In the genomic region with DNA sequence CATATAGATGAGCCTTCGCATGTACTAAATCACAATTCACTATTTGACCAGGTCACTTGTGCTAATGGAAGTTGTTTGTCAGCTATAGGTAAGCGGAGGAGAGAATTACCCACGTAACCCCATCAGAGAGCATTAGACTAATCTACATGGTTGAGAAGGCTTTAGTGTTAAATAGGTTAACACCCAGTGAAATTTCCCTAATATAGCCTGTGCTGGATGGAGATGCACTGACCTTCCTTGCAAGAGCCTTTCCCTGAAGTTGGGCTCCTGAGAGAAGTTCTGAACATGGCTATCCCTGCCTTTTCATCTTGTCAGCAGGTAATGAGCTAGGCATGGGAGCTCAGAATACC, we compare ENCODE assay signal across 12 cellular contexts.
A peak's percentile ranks its signal among the peaks of the same experiment; 100 is the strongest.
DNase-seq lines count a peak whose midpoint lies in the region; ATAC-seq and TF ChIP-seq lines count a peak whose summit lies in the region.
"Had no signal": no experiment of that assay in that cellular context is flagged by ENCODE, and none has a peak within 500 bp of the region (broad histone marks: within the 10 kb centered on the region; RNA-seq: fewer than 3 reads in every experiment).

No MANE protein-coding gene starts in this region.

- H3K4me3 Mint-ChIP-seq in CD4-positive, alpha-beta T cell = no peak overlapping the region
- no peak overlapping the region for H3K4me3 Mint-ChIP-seq in immature natural killer cell
- H3K4me3 Mint-ChIP-seq: activated naive CD8-positive, alpha-beta T cell treated with anti-CD3 and anti-CD28 coated beads, Interleukin-2, amount 10 ng/mL, durations not matched to agents 7 days and 5 days; naive B cell had no signal

- H3K36me3 ChIP-seq in ACC112 (ENCODE audit: insufficient read depth, low read length) (no peaks in the 10 kb centered on the region), OCI-LY7 (ENCODE audit: insufficient read depth, low read length) (no peaks in the 10 kb centered on the region), suprapubic skin (no peaks in the 10 kb centered on the region)
- H3K36me3 ChIP-seq: cardiac muscle cell, MG63 had no signal

- peak overlapping the region; percentile 72 for H2AFZ ChIP-seq in ACC112 (ENCODE audit: low read length, unreplicated experiment)
- no peak overlapping the region for H2AFZ ChIP-seq in OCI-LY7 (ENCODE audit: low read length)

- no peak for TF ChIP-seq POLR2A in suprapubic skin (IDR thresholded peaks at IDR 0.05)

- H3K4me2 ChIP-seq in OCI-LY7 (ENCODE audit: low read length) = no peak overlapping the region

- no peaks in the 10 kb centered on the region for H3K9me3 ChIP-seq in CD4-positive, alpha-beta T cell (ENCODE audit: control insufficient read depth, low read length)
- no peaks in the 10 kb centered on the region for H3K9me3 ChIP-seq in OCI-LY7 (ENCODE audit: low read length)
- no peaks in the 10 kb centered on the region for H3K9me3 ChIP-seq in suprapubic skin
- H3K9me3 ChIP-seq: MG63 had no signal

- CTCF ChIA-PET in CD4-positive, alpha-beta T cell (lab: Charles Lee) = interaction anchor here (0.6 to 2.2 kb wide), 18 partner anchors 11 to 246 kb away, joined by 3 to 11 read pairs (median 4); a partner anchor contains a TSS
- CTCF ChIA-PET in OCI-LY7 (lab: Charles Lee; ENCODE audit: unreplicated experiment) = interaction anchor here (1.4 kb wide), 1 partner anchor 77 kb away, joined by 4 read pairs; no protein-coding TSS in a partner anchor

- H3K36me3 Mint-ChIP-seq in CD4-positive, alpha-beta T cell (ENCODE audit: low read depth) = no peaks in the 10 kb centered on the region
- no peaks in the 10 kb centered on the region for H3K36me3 Mint-ChIP-seq in immature natural killer cell
- H3K36me3 Mint-ChIP-seq: activated naive CD8-positive, alpha-beta T cell treated with anti-CD3 and anti-CD28 coated beads, Interleukin-2, amount 10 ng/mL, durations not matched to agents 7 days and 5 days; naive B cell had no signal

- no peak for TF ChIP-seq EP300 in suprapubic skin (IDR thresholded peaks at IDR 0.05)

- DNase-seq in CD4-positive, alpha-beta T cell = no peak
- DNase-seq in OCI-LY7 (ENCODE audit: low spot score) (no peak), immature natural killer cell (no peak), NCI-H1417 treated with DMSO at 0.1 percent for 48 hours (lab: John Stamatoyannopoulos, UW) (no peak), suprapubic skin (ENCODE audit: low spot score in 2 of 2) (no peak)
- DNase-seq in effector CD4-positive, alpha-beta T cell = no peak
- DNase-seq: activated naive CD8-positive, alpha-beta T cell treated with anti-CD3 and anti-CD28 coated beads, Interleukin-2, amount 10 ng/mL, durations not matched to agents 7 days and 5 days; NCI-H526 treated with DMSO at 0.1 percent for 48 hours had no signal

- H3K9me3 Mint-ChIP-seq in CD4-positive, alpha-beta T cell = no peaks in the 10 kb centered on the region
- no peaks in the 10 kb centered on the region for H3K9me3 Mint-ChIP-seq in immature natural killer cell
- H3K9me3 Mint-ChIP-seq: activated naive CD8-positive, alpha-beta T cell treated with anti-CD3 and anti-CD28 coated beads, Interleukin-2, amount 10 ng/mL, durations not matched to agents 7 days and 5 days; naive B cell had no signal

- BruUV-seq in OCI-LY7 (replicated peaks; lab: Mats Ljungman, UMichigan) = no TSS peak

- H3K27ac Mint-ChIP-seq in CD4-positive, alpha-beta T cell = no peak overlapping the region
- peak overlapping the region in 4 of 6 donors; percentile 7 to 69 (median 30) for H3K27ac Mint-ChIP-seq in immature natural killer cell
- H3K27ac Mint-ChIP-seq: activated naive CD8-positive, alpha-beta T cell treated with anti-CD3 and anti-CD28 coated beads, Interleukin-2, amount 10 ng/mL, durations not matched to agents 7 days and 5 days had no signal

- peak; percentile 24 for TF ChIP-seq CTCF in CD4-positive, alpha-beta T cell (IDR thresholded peaks at IDR 0.05)
- TF ChIP-seq CTCF in OCI-LY7 (conservative IDR thresholded peaks at IDR 0.05; ENCODE audit: low read length) (peak; percentile 5; the same call in 1 of the 2 replicates), suprapubic skin (IDR thresholded peaks at IDR 0.05) (no peak)

- H3K4me1 ChIP-seq in ACC112 (ENCODE audit: control insufficient read depth, insufficient read depth, low read length, unreplicated experiment) = peaks cover 10% of the 10 kb centered on the region
- peaks cover 32% of the 10 kb centered on the region for H3K4me1 ChIP-seq in OCI-LY7 (ENCODE audit: insufficient read depth, low read length, poor library complexity, severe bottlenecking)
- H3K4me1 ChIP-seq in suprapubic skin = peaks cover 22% of the 10 kb centered on the region

- no peaks in the 10 kb centered on the region for H3K9me2 ChIP-seq in OCI-LY7 (ENCODE audit: insufficient read depth, low read length)

- peaks cover 20% of the 10 kb centered on the region for H3K4me1 Mint-ChIP-seq in CD4-positive, alpha-beta T cell (ENCODE audit: low read depth)
- H3K4me1 Mint-ChIP-seq in immature natural killer cell = peaks cover 24 to 30% of the 10 kb centered on the region in 2 donors

- no peaks in the 10 kb centered on the region for H4K20me1 ChIP-seq in OCI-LY7 (ENCODE audit: insufficient read depth, low read length)

- WGBS in suprapubic skin = 30% methylated on average over 3 of the region's 3 CpGs

- H3K27ac ChIP-seq in ACC112 (ENCODE audit: low read depth, low read length) (no peak overlapping the region), OCI-LY7 (ENCODE audit: low read depth, low read length, poor library complexity, severe bottlenecking) (no peak overlapping the region), suprapubic skin (no peak overlapping the region)
- H3K27ac ChIP-seq in CD4-positive, alpha-beta T cell (ENCODE audit: low read depth, low read length) = no peak overlapping the region
- H3K27ac ChIP-seq: cardiac muscle cell had no signal

- intact Hi-C loops in CD4-positive, alpha-beta T cell (cut with DNase I, micrococcal nuclease) = loop anchor here (1.0 to 5.0 kb wide), 6 partner anchors 62 to 240 kb away; a partner anchor contains a TSS
- intact Hi-C loops in OCI-LY7 (cut with micrococcal nuclease; ENCODE audit: unreplicated experiment) = loop anchor here (1.0 kb wide), 1 partner anchor 240 kb away; no protein-coding TSS in a partner anchor

- ATAC-seq in CD4-positive, alpha-beta T cell (ENCODE audit: poor library complexity) = no peak

- POLR2A ChIA-PET in CD4-positive, alpha-beta T cell (lab: Charles Lee) = interaction anchor here (1.0 to 2.1 kb wide), 6 partner anchors 17 to 237 kb away, joined by 3 to 22 read pairs (median 8); a partner anchor contains a TSS
- POLR2A ChIA-PET in OCI-LY7 (lab: Charles Lee) = interaction anchor here (0.6 to 2.3 kb wide), 6 partner anchors 17 to 238 kb away, joined by 3 to 8 read pairs (median 3); no protein-coding TSS in a partner anchor

- no peaks in the 10 kb centered on the region for H3K79me2 ChIP-seq in ACC112 (ENCODE audit: control insufficient read depth, insufficient read depth, low read length, unreplicated experiment)
- no peaks in the 10 kb centered on the region for H3K79me2 ChIP-seq in OCI-LY7 (ENCODE audit: insufficient read depth, low read depth, low read length)

- no peaks in the 10 kb centered on the region for H3K27me3 Mint-ChIP-seq in CD4-positive, alpha-beta T cell
- H3K27me3 Mint-ChIP-seq in immature natural killer cell (ENCODE audit: low read depth in 3 of 3) = no peaks in the 10 kb centered on the region
- H3K27me3 Mint-ChIP-seq: activated naive CD8-positive, alpha-beta T cell treated with anti-CD3 and anti-CD28 coated beads, Interleukin-2, amount 10 ng/mL, durations not matched to agents 7 days and 5 days; naive B cell had no signal

- H3K4me3 ChIP-seq in ACC112 (ENCODE audit: low read depth, low read length) = peak overlapping the region; percentile 55; the same call in 1 of the 2 replicates
- H3K4me3 ChIP-seq in OCI-LY7 (ENCODE audit: low read depth, low read length, poor library complexity, severe bottlenecking) = no peak overlapping the region
- no peak overlapping the region for H3K4me3 ChIP-seq in suprapubic skin
- H3K4me3 ChIP-seq: cardiac muscle cell, MG63 had no signal

- H3K27me3 ChIP-seq in ACC112 (ENCODE audit: insufficient read depth, low read length) (no peaks in the 10 kb centered on the region), suprapubic skin (no peaks in the 10 kb centered on the region)
- no peaks in the 10 kb centered on the region for H3K27me3 ChIP-seq in CD4-positive, alpha-beta T cell (ENCODE audit: control insufficient read depth, insufficient read depth, low read length)
- H3K27me3 ChIP-seq: cardiac muscle cell, MG63 had no signal

Comparison
In these comparisons a context has a peak if more than half of its experiments do, and no peak if none do; other contexts are left out.
1. CTCF ChIP-seq: peak in CD4-positive, alpha-beta T cell (single experiment) and OCI-LY7 (single experiment); none in suprapubic skin (0 of 2).